Comparison of ENCODE assay signal across 12 cellular contexts in the genomic region with DNA sequence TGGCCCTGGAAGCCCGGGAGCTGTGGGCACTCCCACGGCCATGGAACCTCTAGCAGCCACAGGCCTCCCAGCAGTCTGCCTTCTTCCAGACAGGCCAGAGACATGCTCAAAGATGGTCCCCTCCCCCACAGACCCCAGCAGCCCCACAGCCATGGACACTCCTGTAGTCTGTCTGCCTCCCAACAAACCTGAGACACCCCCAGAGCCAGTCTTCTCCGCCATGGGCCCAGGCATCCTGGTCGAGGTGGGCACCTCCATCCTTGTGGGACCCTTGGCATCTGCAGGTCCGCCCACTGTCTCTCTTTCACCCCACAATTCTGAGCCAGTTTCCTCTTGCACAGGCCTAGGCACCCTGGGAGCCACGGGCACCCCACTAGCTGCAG.
"Had no signal": no experiment of that assay in that cellular context is flagged by ENCODE, and none has a peak within 500 bp of the region (broad histone marks: within the 10 kb centered on the region; RNA-seq: fewer than 3 reads in every experiment).

No MANE protein-coding gene starts in this region.

- H3K27ac Mint-ChIP-seq: activated naive CD8-positive, alpha-beta T cell treated with anti-CD3 and anti-CD28 coated beads, Interleukin-2, amount 50 U/mL, for 24 hours had no signal

- H3K4me3 ChIP-seq: coronary artery, left lung, sigmoid colon, tibial artery had no signal

- H3K9me3 Mint-ChIP-seq: activated naive CD8-positive, alpha-beta T cell treated with anti-CD3 and anti-CD28 coated beads, Interleukin-2, amount 50 U/mL, for 24 hours had no signal

- ATAC-seq: activated naive CD8-positive, alpha-beta T cell treated with anti-CD3 and anti-CD28 coated beads, Interleukin-2, amount 50 U/mL, for 24 hours; left lung had no signal

- H3K9me3 ChIP-seq: left lung, neutrophil, sigmoid colon, tibial artery had no signal

- H3K27me3 ChIP-seq: left lung, neutrophil, sigmoid colon, tibial artery had no signal

- H3K27me3 Mint-ChIP-seq: activated naive CD8-positive, alpha-beta T cell treated with anti-CD3 and anti-CD28 coated beads, Interleukin-2, amount 50 U/mL, for 24 hours had no signal

- DNase-seq: activated CD4-positive, alpha-beta T cell treated with anti-CD3 and anti-CD28 coated beads, Interleukin-2, amount 50 U/mL, for 4 hours; activated naive CD4-positive, alpha-beta T cell treated with Interleukin-2 at 50 U/mL for 16 hours; activated naive CD8-positive, alpha-beta T cell treated with anti-CD3 and anti-CD28 coated beads, Interleukin-2, amount 50 U/mL, for 24 hours; anterior cingulate cortex; midbrain; sigmoid colon; stimulated activated CD4-positive, alpha-beta T cell treated with anti-CD3 and anti-CD28 coated beads, Interleukin-4, amount 100 ng/mL, for 24 hours; stimulated activated naive CD4-positive, alpha-beta T cell had no signal

- H3K27ac ChIP-seq: coronary artery, left lung, neutrophil, sigmoid colon, tibial artery had no signal
